20 cellular contexts compared by ENCODE assay signal in genomic region chr20:57248132-57248797, GRCh38. TPM values are rescaled to one million over a fixed set of nuclear protein-coding genes. Genes with fewer than 3 reads are reported as not detected.
DNase-seq lines count a peak whose midpoint lies in the region; ATAC-seq, FAIRE-seq and TF ChIP-seq lines count a peak whose summit lies in the region.
"Had no signal": no experiment of that assay in that cellular context is flagged by ENCODE, and none has a peak within 500 bp of the region (broad histone marks: within the 10 kb centered on the region; RNA-seq: fewer than 3 reads in every experiment).

No MANE protein-coding gene starts in this region.

- H3K9me3 ChIP-seq in HepG2 (ENCODE audit: low read length), result no peaks in the 10 kb centered on the region
- no peaks in the 10 kb centered on the region for H3K9me3 ChIP-seq in right lobe of liver
- no peaks in the 10 kb centered on the region for H3K9me3 ChIP-seq in H1 (ENCODE audit: insufficient read depth in 2 of 2, low read depth in 1 of 2, low read length in 1 of 2)
- no peaks in the 10 kb centered on the region for H3K9me3 ChIP-seq in SK-N-SH

- no peaks in the 10 kb centered on the region for H3K79me2 ChIP-seq in HepG2 (ENCODE audit: insufficient read depth, low read length)
- no peaks in the 10 kb centered on the region for H3K79me2 ChIP-seq in H1 (ENCODE audit: control insufficient read depth in 1 of 2, insufficient read depth in 2 of 2, low read length in 2 of 2)
- no peaks in the 10 kb centered on the region for H3K79me2 ChIP-seq in SK-N-SH (ENCODE audit: insufficient read depth)

- H3K9me2 ChIP-seq in SK-N-SH, result no peaks in the 10 kb centered on the region

- H3K23ac ChIP-seq in H1 (ENCODE audit: insufficient read length), result no peak overlapping the region

- POLR2A ChIA-PET in HepG2 (lab: Yijun Ruan, JAX), result no interaction called here
- POLR2A ChIA-PET in H1 (lab: Charles Lee; ENCODE audit: partially characterized antibody), result interaction anchor here (1.2 to 2.2 kb wide), 2 partner anchors 10 to 11 kb away, joined by 3 to 5 read pairs; no protein-coding TSS in a partner anchor
- POLR2A ChIA-PET in SK-N-SH (lab: Yijun Ruan, JAX), result no interaction called here

- H3K36me3 ChIP-seq in HepG2 (replicated peaks in 1 of 2; ENCODE audit: control insufficient read depth in 1 of 2, insufficient read depth in 2 of 2, low read length in 2 of 2), result no peaks in the 10 kb centered on the region
- no peaks in the 10 kb centered on the region for H3K36me3 ChIP-seq in right lobe of liver
- H3K36me3 ChIP-seq in H1 (ENCODE audit: control insufficient read depth in 2 of 4, insufficient read depth in 4 of 4, low read length in 3 of 4), result no peaks in the 10 kb centered on the region
- no peaks in the 10 kb centered on the region for H3K36me3 ChIP-seq in SK-N-SH (replicated peaks in 1 of 2; ENCODE audit: control insufficient read depth in 1 of 2, insufficient read depth in 2 of 2, low read length in 1 of 2)

- H3K4ac ChIP-seq in H1 (replicated peaks; ENCODE audit: insufficient read length, low read depth, low read length), result no peak overlapping the region

- TF ChIP-seq RAD21 in HepG2 (CRISPR knock-in tag; IDR thresholded peaks at IDR 0.05) (no peak), H1 (IDR thresholded peaks at IDR 0.05 in 1 of 2, conservative IDR thresholded peaks at IDR 0.05 in 1 of 2; ENCODE audit: low read depth in 2 of 2, low read length in 2 of 2) (no peak), SK-N-SH (IDR thresholded peaks at IDR 0.05; ENCODE audit: low read length) (no peak)

- no peak for ATAC-seq in HepG2
- no peak for ATAC-seq in right lobe of liver
- ATAC-seq: SK-N-SH treated with all-trans-retinoic acid at 6 μM for 48 hours had no signal

- H2BK12ac ChIP-seq in H1 (ENCODE audit: low read depth, low read length), result no peak overlapping the region

- H4K20me1 ChIP-seq in HepG2 (ENCODE audit: insufficient read depth, low read length) (no peaks in the 10 kb centered on the region), H1 (replicated peaks in 1 of 2; ENCODE audit: control insufficient read depth in 1 of 2, insufficient read depth in 2 of 2, low read length in 2 of 2) (peaks cover 0 to 2% of the 10 kb centered on the region in 2 experiments), SK-N-SH (ENCODE audit: insufficient read depth) (no peaks in the 10 kb centered on the region)

- H3K4me3 ChIP-seq in HepG2 (replicated peaks in 1 of 3; ENCODE audit: insufficient read depth in 1 of 3, low read depth in 2 of 3, low read length in 3 of 3) (no peak overlapping the region), right lobe of liver (no peak overlapping the region), H1 (ENCODE audit: extremely low read depth in 1 of 4, insufficient read depth in 2 of 4, low read depth in 3 of 4, low read length in 4 of 4) (no peak overlapping the region), SK-N-SH (ENCODE audit: low read depth in 2 of 2, low read length in 1 of 2) (no peak overlapping the region)

- no peaks in the 10 kb centered on the region for H3K36me3 Mint-ChIP-seq in activated naive CD8-positive, alpha-beta T cell treated with anti-CD3 and anti-CD28 coated beads for 36 hours
- H3K36me3 Mint-ChIP-seq: CD8-positive, alpha-beta memory T cell had no signal

- H2BK15ac ChIP-seq in H1 (ENCODE audit: low read length), result 0 out of 2 replicates have a peak overlapping the region, but pooled peaks have one; percentile 8

- no peak overlapping the region for H4K8ac ChIP-seq in H1 (ENCODE audit: extremely low read depth, insufficient read depth, low read length)

- H2BK20ac ChIP-seq in H1 (ENCODE audit: low read length), result no peak overlapping the region

- H2AFZ ChIP-seq in HepG2 (ENCODE audit: low read length) (no peak overlapping the region), H1 (ENCODE audit: low read length) (no peak overlapping the region), SK-N-SH (ENCODE audit: low read depth) (no peak overlapping the region)

- TF ChIP-seq POLR2A in HepG2 (IDR thresholded peaks at IDR 0.05; ENCODE audit: insufficient read depth in 1 of 2, low read depth in 2 of 2, low read length in 2 of 2) (no peak), right lobe of liver (IDR thresholded peaks at IDR 0.05) (no peak), H1 (IDR thresholded peaks at IDR 0.05; ENCODE audit: control extremely low read depth in 1 of 2, low read depth in 2 of 2, low read length in 2 of 2) (no peak)

- no peak overlapping the region for H4K5ac ChIP-seq in H1 (ENCODE audit: insufficient read length, low read depth, low read length)

- H3K27me3 ChIP-seq in HepG2 (ENCODE audit: control insufficient read depth in 1 of 2, insufficient read depth in 2 of 2, low read length in 2 of 2) (peaks cover 7 to 30% of the 10 kb centered on the region in 2 experiments; a peak in 4 of 5 replicates), right lobe of liver (no peaks in the 10 kb centered on the region), H1 (replicated peaks in 1 of 4; ENCODE audit: control insufficient read depth in 3 of 4, extremely low read depth in 1 of 4, insufficient read depth in 3 of 4, low read length in 3 of 4) (no peaks in the 10 kb centered on the region; a peak in 1 of 7 replicates), SK-N-SH (ENCODE audit: insufficient read depth) (no peaks in the 10 kb centered on the region)

- no peaks in the 10 kb centered on the region for H3K9me3 Mint-ChIP-seq in activated naive CD8-positive, alpha-beta T cell treated with anti-CD3 and anti-CD28 coated beads for 36 hours

- H3K4me1 Mint-ChIP-seq in activated naive CD8-positive, alpha-beta T cell treated with anti-CD3 and anti-CD28 coated beads for 36 hours, result peaks cover 8% of the 10 kb centered on the region

- peaks cover 21% of the 10 kb centered on the region for H3K27me3 Mint-ChIP-seq in activated naive CD8-positive, alpha-beta T cell treated with anti-CD3 and anti-CD28 coated beads for 36 hours

- no peaks in the 10 kb centered on the region for H3K4me1 ChIP-seq in HepG2 (ENCODE audit: insufficient read depth, low read length)
- no peaks in the 10 kb centered on the region for H3K4me1 ChIP-seq in right lobe of liver
- H3K4me1 ChIP-seq in H1 (replicated peaks in 1 of 4; ENCODE audit: control insufficient read depth in 3 of 4, insufficient read depth in 4 of 4, low read length in 3 of 4), result peaks cover 1 to 15% (median 5%) of the 10 kb centered on the region in 4 experiments; a peak in 5 of 7 replicates
- H3K4me1 ChIP-seq in SK-N-SH (ENCODE audit: control insufficient read depth in 1 of 2, insufficient read depth in 2 of 2, low read depth in 1 of 2, low read length in 1 of 2), result peaks cover 0 to 32% of the 10 kb centered on the region in 2 experiments; a peak in 2 of 4 replicates

- in situ Hi-C loops in HepG2 (cut with HindIII; ENCODE audit: extremely low pct_ligation_motif_present, low pct_unique_long_range_greater_than_20kb), result no loop called here

- H2AK5ac ChIP-seq in H1 (ENCODE audit: low read depth, low read length), result peak overlapping the region; percentile 34; the same call in 1 of the 2 replicates

- H3K79me1 ChIP-seq in H1 (ENCODE audit: low read depth, low read length), result peaks cover 9% of the 10 kb centered on the region

- DNase-seq in HepG2 (ENCODE audit: low spot score), result no peak
- DNase-seq in right lobe of liver, result no peak
- DNase-seq in NCI-H69 (lab: John Stamatoyannopoulos, UW), result peak; percentile 5
- DNase-seq in H1 (ENCODE audit: low read depth in 1 of 2, low spot score in 2 of 2), result no peak
- no peak for DNase-seq in activated naive CD8-positive, alpha-beta T cell treated with anti-CD3 and anti-CD28 coated beads for 36 hours
- no peak for DNase-seq in SK-N-DZ (ENCODE audit: low spot score)
- no peak for DNase-seq in SK-N-SH
- DNase-seq in hepatic stellate cell (ENCODE audit: low spot score), result no peak
- DNase-seq: 8988T; CD8-positive, alpha-beta memory T cell; KBM-7; NCI-H1436; NCI-H2029; NCI-H2171 treated with DMSO at 0.1 percent for 48 hours; NCI-H774; Right ventricle myocardium superior had no signal

- CTCF ChIA-PET in HepG2 (lab: Yijun Ruan, JAX; ENCODE audit: low intra/inter-chr PET ratio, low total read pairs) (no interaction called here), H1 (lab: Charles Lee; ENCODE audit: partially characterized antibody) (interaction anchor here (0.6 to 5.3 kb wide), 9 partner anchors 13 to 158 kb away, joined by 3 to 33 read pairs (median 4); partner anchors contain the start of gene SPO11), SK-N-SH (lab: Yijun Ruan, JAX) (interaction anchor here (1.2 kb wide), 1 partner anchor 18 kb away, joined by 3 read pairs; the partner anchor contains the start of gene BMP7)

- H3K4me2 ChIP-seq in HepG2 (ENCODE audit: low read depth, low read length) (no peak overlapping the region), H1 (ENCODE audit: insufficient read depth in 1 of 2, low read depth in 2 of 2, low read length in 2 of 2) (no peak overlapping the region), SK-N-SH (no peak overlapping the region)

- no peak overlapping the region for H4K91ac ChIP-seq in H1 (replicated peaks; ENCODE audit: insufficient read length, low read length)

- no peak overlapping the region for H3K9ac ChIP-seq in HepG2 (ENCODE audit: insufficient read depth, low read depth, low read length)
- H3K9ac ChIP-seq in H1 (replicated peaks in 1 of 4; ENCODE audit: extremely low read depth in 1 of 4, low read depth in 3 of 4, low read length in 3 of 4), result no peak overlapping the region
- H3K9ac ChIP-seq in SK-N-SH, result no peak overlapping the region

- H2BK120ac ChIP-seq in H1 (replicated peaks; ENCODE audit: low read depth, low read length), result no peak overlapping the region

- intact Hi-C loops in HepG2 (cut with micrococcal nuclease; ENCODE audit: unreplicated experiment) (loop anchor here (10.0 kb wide), 1 partner anchor 97 kb away; no protein-coding TSS in a partner anchor), right lobe of liver (cut with DNase I) (no loop called here)

- no peaks in the 10 kb centered on the region for H3F3A ChIP-seq in SK-N-SH (replicated peaks; ENCODE audit: insufficient read depth)

- no peak for FAIRE-seq in HepG2 (lab: Jason Lieb, UNC)
- FAIRE-seq in H1 (lab: Jason Lieb, UNC), result no peak

- H3K27ac ChIP-seq in HepG2 (ENCODE audit: extremely low read length, insufficient read depth, low read length), result no peak overlapping the region
- H3K27ac ChIP-seq in right lobe of liver, result no peak overlapping the region
- no peak overlapping the region for H3K27ac ChIP-seq in H1 (ENCODE audit: low read depth, low read length)
- H3K27ac ChIP-seq in SK-N-SH (ENCODE audit: low read depth in 2 of 2, low read length in 1 of 2), result no peak overlapping the region

- 9% methylated on average over 4 of the region's 4 CpGs for WGBS in HepG2 (ENCODE audit: low lambda C conversion rate)
- 55% methylated on average over 4 of the region's 4 CpGs for WGBS in right lobe of liver (ENCODE audit: insufficient coverage, low coverage, low lambda C conversion rate, missing lambda C conversion rate)
- WGBS in H1 (ENCODE audit: extremely low coverage in 1 of 2, insufficient coverage in 1 of 2, insufficient read length in 1 of 2, insufficient replicate concordance in 2 of 2, low coverage in 1 of 2, low lambda C conversion rate in 2 of 2, missing lambda C conversion rate in 1 of 2), 2 experiments, result 85% methylated on average over 4 of the region's 4 CpGs; no CpG with 5 or more reads in 1 of the 2 experiments
- 49% methylated on average over 4 of the region's 4 CpGs for WGBS in SK-N-SH (ENCODE audit: low lambda C conversion rate)

- no peak overlapping the region for H2BK5ac ChIP-seq in H1 (ENCODE audit: low read depth, low read length)

- TF ChIP-seq EP300 in HepG2 (IDR thresholded peaks at IDR 0.05; ENCODE audit: low read depth in 2 of 2, low read length in 2 of 2) (no peak), HepG2 (CRISPR knock-in tag; IDR thresholded peaks at IDR 0.05; ENCODE audit: borderline replicate concordance) (no peak), H1 (IDR thresholded peaks at IDR 0.05; ENCODE audit: borderline replicate concordance in 1 of 2, low read depth in 2 of 2, low read length in 2 of 2) (no peak), SK-N-SH (IDR thresholded peaks at IDR 0.05; ENCODE audit: borderline replicate concordance in 1 of 2, low read depth in 1 of 2, low read length in 1 of 2) (no peak)

- no peak overlapping the region for H3K56ac ChIP-seq in H1 (replicated peaks; ENCODE audit: insufficient read length, low read depth, low read length)

- H3K23me2 ChIP-seq in H1 (ENCODE audit: low read depth, low read length), result no peaks in the 10 kb centered on the region

- H3K14ac ChIP-seq in H1 (ENCODE audit: insufficient read length), result no peak overlapping the region

- H3K4me3 Mint-ChIP-seq in activated naive CD8-positive, alpha-beta T cell treated with anti-CD3 and anti-CD28 coated beads for 36 hours, result no peak overlapping the region
- H3K4me3 Mint-ChIP-seq: CD8-positive, alpha-beta memory T cell had no signal

- H3K27ac Mint-ChIP-seq in activated naive CD8-positive, alpha-beta T cell treated with anti-CD3 and anti-CD28 coated beads for 36 hours, result no peak overlapping the region
- H3K27ac Mint-ChIP-seq: CD8-positive, alpha-beta memory T cell had no signal

- BruUV-seq in HepG2 (replicated peaks; lab: Mats Ljungman, UMichigan), result no TSS peak

- TF ChIP-seq CTCF in HepG2 (CRISPR knock-in tag; IDR thresholded peaks at IDR 0.05) (no peak), right lobe of liver (IDR thresholded peaks at IDR 0.05) (no peak), H1 (IDR thresholded peaks at IDR 0.05; ENCODE audit: control extremely low read depth in 1 of 3, insufficient read depth in 1 of 3, low read depth in 1 of 3, low read length in 3 of 3) (no peak), SK-N-SH (IDR thresholded peaks at IDR 0.05) (no peak)

- no peak overlapping the region for H3K18ac ChIP-seq in H1 (ENCODE audit: extremely low read depth, low read length)

RNA-seq across cellular contexts. Expression of gene BMP7, which starts 18.2 kb away (rescaled TPM):
- not detected in 2 replicates for total RNA-seq in HepG2 (2016; rRNA removed; fragmentation: Illumina TruSeq; extraction: Trizol)
- not detected in 2 replicates for total RNA-seq in HepG2 (2016; cell fraction: cytosol; rRNA removed; fragmentation: Illumina TruSeq; extraction: Trizol; ENCODE audit: low read depth)
- total RNA-seq in HepG2 (2016; cell fraction: insoluble cytoplasmic fraction; rRNA removed; fragmentation: Illumina TruSeq; extraction: Trizol), result not detected in 2 replicates
- not detected in 2 replicates for total RNA-seq in HepG2 (2016; cell fraction: membrane; rRNA removed; fragmentation: Illumina TruSeq; extraction: Trizol)
- not detected in 2 replicates for total RNA-seq in HepG2 (2016; cell fraction: nucleus; rRNA removed; fragmentation: Illumina TruSeq; extraction: Trizol)
- polyA plus RNA-seq in HepG2 (2011; rRNA removed), result not detected in 2 replicates
- not detected in 2 replicates for polyA plus RNA-seq in HepG2 (2011; cell fraction: cytosol; rRNA removed)
- polyA plus RNA-seq in HepG2 (2011; cell fraction: nucleus; rRNA removed), result not detected in 2 replicates
- polyA plus RNA-seq in HepG2 (2012), result not detected in 2 replicates
- polyA plus RNA-seq in HepG2 (2016; cell fraction: cytosol; fragmentation: Illumina TruSeq; extraction: Trizol; ENCODE audit: low read depth), result not detected in 2 replicates
- polyA plus RNA-seq in HepG2 (2016; cell fraction: insoluble cytoplasmic fraction; fragmentation: Illumina TruSeq; extraction: Trizol; ENCODE audit: low read depth), result not detected in 2 replicates
- not detected in 2 replicates for polyA plus RNA-seq in HepG2 (2016; cell fraction: membrane; fragmentation: Illumina TruSeq; extraction: Trizol; ENCODE audit: low read depth)
- polyA plus RNA-seq in HepG2 (2016; cell fraction: nucleus; fragmentation: Illumina TruSeq; extraction: Trizol; ENCODE audit: insufficient read depth, low read depth), result not detected in 2 replicates
- polyA minus RNA-seq in HepG2 (2011; rRNA and poly(A)+ RNA removed; ENCODE audit: low replicate concordance), result not detected in 2 replicates
- polyA minus RNA-seq in HepG2 (2011; cell fraction: cytosol; rRNA and poly(A)+ RNA removed), result not detected in 2 replicates
- not detected in 2 replicates for polyA minus RNA-seq in HepG2 (2011; cell fraction: nucleus; rRNA and poly(A)+ RNA removed)
- not detected for total RNA-seq in right lobe of liver
- total RNA-seq in H1 (2021; fragmentation: NEBNext Ultra II Directional; extraction: Animal tissue kit (Norgen Biotek cat#: 25700)), result 7.2 and 9.2 TPM in 2 replicates
- 14.7 and 29.5 TPM in 2 replicates for polyA plus RNA-seq in H1 (2011; rRNA removed)
- polyA plus RNA-seq in H1 (2011; cell fraction: cytosol; rRNA removed), result 19.0 TPM
- 26.5 TPM for polyA plus RNA-seq in H1 (2011; cell fraction: nucleus; rRNA removed)
- 4.3 to 11.0 TPM (median 8.6 TPM) in 4 replicates for polyA plus RNA-seq in H1 (2012, experiment 1 of 2)
- polyA plus RNA-seq in H1 (2012, experiment 2 of 2), result 4.3 TPM
- 8.0 TPM for polyA plus RNA-seq in H1 (2013, experiment 1 of 2)
- polyA plus RNA-seq in H1 (2013, experiment 2 of 2), result 9.6 TPM
- polyA minus RNA-seq in H1 (2011; rRNA and poly(A)+ RNA removed), result 6.7 and 12.4 TPM in 2 replicates
- polyA minus RNA-seq in H1 (2011; cell fraction: cytosol; rRNA and poly(A)+ RNA removed), result 14.2 TPM
- 13.2 TPM for polyA minus RNA-seq in H1 (2011; cell fraction: nucleus; rRNA and poly(A)+ RNA removed)
- total RNA-seq in activated naive CD8-positive, alpha-beta T cell treated with anti-CD3 and anti-CD28 coated beads for 36 hours, result not detected
- polyA plus RNA-seq in SK-N-DZ (2014; cell fraction: cytosol; rRNA removed), result 108 and 114 TPM in 2 replicates
- polyA plus RNA-seq in SK-N-DZ (2014; cell fraction: nucleus; rRNA removed), result 42.4 and 49.9 TPM in 2 replicates
- 0.10 TPM in 1 of 2 replicates, not detected in the other for polyA plus RNA-seq in SK-N-SH (2012; rRNA removed)
- 0.03 and 0.12 TPM in 2 replicates for polyA plus RNA-seq in SK-N-SH (2012; cell fraction: cytosol; rRNA removed)
- polyA plus RNA-seq in SK-N-SH (2012; cell fraction: nucleus; rRNA removed), result 0.02 and 0.40 TPM in 2 replicates
- total RNA-seq: CD8-positive, alpha-beta memory T cell; HT-29; T-helper 1 cell treated with Interleukin-12 subunit alpha and Interleukin-12 subunit beta and Interleukin-4 antibody, amounts not matched to agents 30 ng/mL and 1 ng/mL, for 36 hours had no signal
- polyA plus RNA-seq: BJ; CD8-positive, alpha-beta memory T cell had no signal

Comparison
In these comparisons a context has a peak if more than half of its experiments do, and no peak if none do; other contexts are left out.
1. Of the 41 proteins assayed by ChIP-seq in both HepG2 and H1: peak only in HepG2: none; only in H1: KDM1A, MAX and YY1; in both: none; in neither: 38.